In the genomic region with DNA sequence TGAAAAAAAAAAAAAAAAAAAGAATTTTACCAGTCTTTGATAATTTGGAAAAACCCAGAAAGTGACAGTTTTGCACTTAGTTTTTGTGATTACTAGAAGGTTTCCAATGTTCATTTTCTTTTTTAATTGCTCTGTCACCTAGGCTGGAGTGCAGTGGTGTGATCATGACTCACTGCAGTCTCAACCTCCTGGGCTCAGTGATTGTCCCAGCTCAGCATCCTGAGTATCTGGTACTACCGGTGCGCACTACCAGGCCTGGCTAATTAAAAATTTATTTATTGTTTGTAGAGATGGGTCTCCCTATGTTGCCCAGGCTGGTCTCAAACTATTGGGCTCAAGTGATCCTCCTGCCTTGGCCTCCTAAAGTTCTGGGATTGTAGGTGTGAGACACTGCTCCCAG, we compare ENCODE assay signal across 17 cellular contexts. TPM values are rescaled to one million over a fixed set of nuclear protein-coding genes. Genes with fewer than 3 reads are reported as not detected.
DNase-seq lines count a peak whose midpoint lies in the region; ATAC-seq and TF ChIP-seq lines count a peak whose summit lies in the region.
"Had no signal": no experiment of that assay in that cellular context is flagged by ENCODE, and none has a peak within 500 bp of the region (broad histone marks: within the 10 kb centered on the region; RNA-seq: fewer than 3 reads in every experiment).

No MANE protein-coding gene starts in this region.

- no peak for TF ChIP-seq POLR2A in lower leg skin (IDR thresholded peaks at IDR 0.05)

- H3K4me1 Mint-ChIP-seq in activated T-cell treated with anti-CD3 and anti-CD28 coated beads, Interleukin-2, amount 50 U/mL, for 72 hours (ENCODE audit: low read depth), result peaks cover 40% of the 10 kb centered on the region

- TF ChIP-seq CTCF in lower leg skin (IDR thresholded peaks at IDR 0.05), result no peak

- peak overlapping the region; percentile 24 for H3K27ac Mint-ChIP-seq in activated T-cell treated with anti-CD3 and anti-CD28 coated beads, Interleukin-2, amount 50 U/mL, for 72 hours

- intact Hi-C loops in lower leg skin (cut with DNase I; ENCODE audit: low total_unique reads), result loop anchor here (2.0 kb wide), 1 partner anchor 55 kb away; no protein-coding TSS in a partner anchor

- no peaks in the 10 kb centered on the region for H3K27me3 Mint-ChIP-seq in activated T-cell treated with anti-CD3 and anti-CD28 coated beads, Interleukin-2, amount 50 U/mL, for 72 hours (ENCODE audit: low read depth)

- H3K9me3 Mint-ChIP-seq in activated T-cell treated with anti-CD3 and anti-CD28 coated beads, Interleukin-2, amount 50 U/mL, for 72 hours, result no peaks in the 10 kb centered on the region

- no peak for DNase-seq in activated T-cell treated with anti-CD3 and anti-CD28 coated beads, Interleukin-2, amount 50 U/mL, for 72 hours
- no peak for DNase-seq in activated T-cell treated with anti-CD3 and anti-CD28 coated beads, Interleukin-2, amount 50 U/mL, for 1 hour
- peak; percentile 49 for DNase-seq in Caki2 (ENCODE audit: low read depth)
- peak; percentile 34 for DNase-seq in M059J (ENCODE audit: low read depth)
- DNase-seq in kidney tubule cell (ENCODE audit: low spot score), result peak; percentile 49
- no peak for DNase-seq in NCI-H128 (lab: John Stamatoyannopoulos, UW; ENCODE audit: unreplicated experiment)
- DNase-seq in lower leg skin (ENCODE audit: low spot score in 2 of 2), result no peak
- DNase-seq: COR-L47, DMS53, HCEC 1CT, NCI-H1436 treated with DMSO at 0.1 percent for 48 hours, NCI-H2029 treated with DMSO at 0.1 percent for 48 hours, NCI-H748 treated with DMSO at 0.1 percent for 48 hours, OCI-M1 had no signal

- no peak overlapping the region for H3K4me3 Mint-ChIP-seq in activated T-cell treated with anti-CD3 and anti-CD28 coated beads, Interleukin-2, amount 50 U/mL, for 72 hours

- 88 to 89% methylated on average over 2 of the region's 2 CpGs for WGBS in lower leg skin, 2 donors

- ATAC-seq in activated T-cell treated with anti-CD3 and anti-CD28 coated beads, Interleukin-2, amount 50 U/mL, for 72 hours (replicated peaks in 1 of 2), result no peak
- ATAC-seq in GM18517 (IDR thresholded peaks at IDR 0.05; ENCODE audit: unreplicated experiment), result no peak
- ATAC-seq: K562 had no signal

- in situ Hi-C loops in Caki2 (cut with HindIII; ENCODE audit: low pct_unique_long_range_greater_than_20kb, low sequenced_read_pairs), result no loop called here

- H3K36me3 Mint-ChIP-seq in activated T-cell treated with anti-CD3 and anti-CD28 coated beads, Interleukin-2, amount 50 U/mL, for 72 hours (ENCODE audit: insufficient read depth in 2 of 2), result peaks cover 0 to 1% of the 10 kb centered on the region in 2 donors

- no peak overlapping the region for H3K4me3 ChIP-seq in lower leg skin (ENCODE audit: low read depth, poor library complexity, severe bottlenecking)
- H3K4me3 ChIP-seq: K562, SJSA1 had no signal

RNA-seq across cellular contexts. Expression of a gene that starts 3.3 kb away (rescaled TPM):
- 10 to 100 TPM; 10.2 to 12.6 TPM for total RNA-seq in activated T-cell treated with anti-CD3 and anti-CD28 coated beads, Interleukin-2, amount 50 U/mL, for 72 hours
- total RNA-seq in Caki2 (2014; rRNA removed; shearing (Covaris generic); ENCODE audit: low replicate concordance), result 33.4 and 48.3 TPM in 2 replicates
- 9.2 and 10.6 TPM in 2 replicates for total RNA-seq in M059J (2014; rRNA removed; shearing (Covaris generic))
- total RNA-seq in lower leg skin, result 10 to 100 TPM; 12.5 to 30.9 (median 21.7) TPM

RNA-seq across cellular contexts. Expression of a gene that starts 34.7 kb away (rescaled TPM):
- total RNA-seq in activated T-cell treated with anti-CD3 and anti-CD28 coated beads, Interleukin-2, amount 50 U/mL, for 72 hours, result 10 to 100 TPM; 19.7 to 22.3 TPM
- total RNA-seq in Caki2 (2014; rRNA removed; shearing (Covaris generic); ENCODE audit: low replicate concordance), result 59.6 and 78.3 TPM in 2 replicates
- total RNA-seq in M059J (2014; rRNA removed; shearing (Covaris generic)), result 19.1 and 26.1 TPM in 2 replicates
- 10 to 100 TPM; 15.3 to 33.6 (median 23.2) TPM for total RNA-seq in lower leg skin

Comparison
In these comparisons a context has a peak if more than half of its experiments do, and no peak if none do; other contexts are left out.
1. DNase-seq: peak in Caki2 (single experiment), M059J (single experiment) and kidney tubule cell (single experiment); none in activated T-cell treated with anti-CD3 and anti-CD28 coated beads, Interleukin-2, amount 50 U/mL, for 72 hours (0 of 2), activated T-cell treated with anti-CD3 and anti-CD28 coated beads, Interleukin-2, amount 50 U/mL, for 1 hour (single experiment), NCI-H128 (single experiment) and lower leg skin (0 of 2).